11 cellular contexts compared by ENCODE assay signal in the genomic region with DNA sequence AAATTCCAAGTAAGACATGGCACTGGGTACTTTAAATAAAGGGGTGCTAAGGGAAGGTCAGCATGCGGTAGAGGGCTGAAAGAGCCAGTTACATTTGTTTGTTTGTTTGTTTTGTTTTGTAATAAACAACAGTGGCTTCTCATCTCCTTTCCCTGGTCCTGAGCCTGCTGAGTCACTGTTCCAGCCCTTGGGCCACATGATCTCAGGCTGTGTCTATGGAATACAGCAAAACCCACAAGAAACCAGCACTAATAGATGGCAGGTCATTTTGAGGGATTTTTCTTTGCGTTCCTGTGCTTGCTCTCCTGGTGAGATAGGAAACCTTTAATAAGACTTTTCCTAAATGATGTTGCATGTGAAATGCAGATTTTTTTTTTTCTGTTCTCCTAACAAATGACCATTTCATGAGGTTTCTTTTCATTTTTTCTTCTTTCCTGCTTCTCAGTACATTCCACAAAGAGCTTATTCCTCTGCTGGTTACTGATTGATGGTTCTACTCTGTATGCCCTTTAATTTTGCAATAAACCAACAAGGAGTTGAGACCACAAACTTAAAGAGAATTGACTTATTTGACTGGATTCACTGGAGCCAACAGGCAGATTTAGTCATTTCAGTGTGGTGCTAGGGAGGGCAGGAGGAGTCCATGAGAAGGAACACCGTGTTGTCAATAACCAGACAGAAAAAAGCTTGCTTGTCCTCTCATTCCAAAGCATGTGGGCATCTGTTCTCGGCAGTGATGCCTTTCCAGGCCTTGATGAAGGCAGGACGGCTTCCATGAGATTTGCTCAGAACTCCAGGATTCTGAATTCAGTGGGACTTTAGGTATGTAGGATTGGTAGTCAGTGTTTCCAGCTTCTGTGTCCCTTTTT.
DNase-seq lines count a peak whose midpoint lies in the region; ATAC-seq and TF ChIP-seq lines count a peak whose summit lies in the region.
"Had no signal": no experiment of that assay in that cellular context is flagged by ENCODE, and none has a peak within 500 bp of the region (broad histone marks: within the 10 kb centered on the region; RNA-seq: fewer than 3 reads in every experiment).

No MANE protein-coding gene starts in this region.

- H3K27ac Mint-ChIP-seq in chondrocyte (ENCODE audit: unreplicated experiment), result peak overlapping the region; percentile 54
- peak overlapping the region; percentile 24 for H3K27ac Mint-ChIP-seq in neural progenitor cell
- H3K27ac Mint-ChIP-seq: activated CD4-positive, alpha-beta memory T cell treated with anti-CD3 and anti-CD28 coated beads, Interleukin-2, amount 10 ng/mL, durations not matched to agents 7 days and 5 days had no signal

- no peaks in the 10 kb centered on the region for H3K9me2 ChIP-seq in DOHH2 (replicated peaks; ENCODE audit: control insufficient read depth, low read length)

- H3K36me3 ChIP-seq in DOHH2 (ENCODE audit: control insufficient read depth, low read length), result peaks cover 14% of the 10 kb centered on the region
- no peaks in the 10 kb centered on the region for H3K36me3 ChIP-seq in MG63
- no peaks in the 10 kb centered on the region for H3K36me3 ChIP-seq in neural progenitor cell
- H3K36me3 ChIP-seq: right atrium auricular region, thoracic aorta had no signal

- H3K4me1 ChIP-seq in DOHH2 (ENCODE audit: control insufficient read depth, low read length) (peaks cover 99% of the 10 kb centered on the region), neural progenitor cell (peaks cover 23% of the 10 kb centered on the region)

- H3K4me1 Mint-ChIP-seq in chondrocyte (ENCODE audit: low read depth), result peaks cover 11% of the 10 kb centered on the region
- peaks cover 50% of the 10 kb centered on the region for H3K4me1 Mint-ChIP-seq in neural progenitor cell

- H3F3A ChIP-seq in DOHH2 (ENCODE audit: control insufficient read depth, insufficient read depth) (peaks cover 70% of the 10 kb centered on the region), neural progenitor cell (ENCODE audit: low read depth) (no peaks in the 10 kb centered on the region)

- no peaks in the 10 kb centered on the region for H3K9me3 ChIP-seq in DOHH2 (ENCODE audit: control insufficient read depth, insufficient read depth, low read length)
- H3K9me3 ChIP-seq in MG63, result no peaks in the 10 kb centered on the region
- H3K9me3 ChIP-seq in neural progenitor cell (ENCODE audit: low read depth), result no peaks in the 10 kb centered on the region
- H3K9me3 ChIP-seq: right atrium auricular region, thoracic aorta had no signal

- H3K79me2 ChIP-seq in DOHH2 (ENCODE audit: control insufficient read depth, low read length) (peaks cover 22% of the 10 kb centered on the region), neural progenitor cell (ENCODE audit: low read depth) (no peaks in the 10 kb centered on the region)

- TF ChIP-seq CTCF in DOHH2 (IDR thresholded peaks at IDR 0.05; ENCODE audit: low read depth, low read length, poor library complexity, severe bottlenecking) (no peak), chondrocyte (IDR thresholded peaks at IDR 0.05) (no peak), neural progenitor cell (IDR thresholded peaks at IDR 0.05) (no peak)

- H3K4me3 Mint-ChIP-seq in chondrocyte (ENCODE audit: unreplicated experiment) (no peak overlapping the region), neural progenitor cell (no peak overlapping the region)
- H3K4me3 Mint-ChIP-seq: activated CD4-positive, alpha-beta memory T cell treated with anti-CD3 and anti-CD28 coated beads, Interleukin-2, amount 10 ng/mL, durations not matched to agents 7 days and 5 days had no signal

- H3K36me3 Mint-ChIP-seq in chondrocyte (ENCODE audit: low read depth) (no peaks in the 10 kb centered on the region), neural progenitor cell (no peaks in the 10 kb centered on the region)

- no peak overlapping the region for H3K9ac ChIP-seq in neural progenitor cell

- H3K9me3 Mint-ChIP-seq in chondrocyte (ENCODE audit: low read depth) (no peaks in the 10 kb centered on the region), neural progenitor cell (no peaks in the 10 kb centered on the region)
- H3K9me3 Mint-ChIP-seq: activated CD4-positive, alpha-beta memory T cell treated with anti-CD3 and anti-CD28 coated beads, Interleukin-2, amount 10 ng/mL, durations not matched to agents 7 days and 5 days had no signal

- no peaks in the 10 kb centered on the region for H3K27me3 ChIP-seq in DOHH2 (ENCODE audit: control insufficient read depth, low read length)
- H3K27me3 ChIP-seq in MG63, result no peaks in the 10 kb centered on the region
- H3K27me3 ChIP-seq in neural progenitor cell, result no peaks in the 10 kb centered on the region
- H3K27me3 ChIP-seq: right atrium auricular region had no signal

- no peak overlapping the region for H2AFZ ChIP-seq in neural progenitor cell (replicated peaks)

- H3K4me3 ChIP-seq in DOHH2 (ENCODE audit: low read length) (peak overlapping the region; percentile 76), MG63 (no peak overlapping the region), neural progenitor cell (no peak overlapping the region)
- H3K4me3 ChIP-seq: right atrium auricular region, thoracic aorta had no signal

- H3K27me3 Mint-ChIP-seq in chondrocyte (ENCODE audit: low read depth) (no peaks in the 10 kb centered on the region), neural progenitor cell (ENCODE audit: insufficient read depth, low read depth) (peaks cover 2% of the 10 kb centered on the region)
- H3K27me3 Mint-ChIP-seq: activated CD4-positive, alpha-beta memory T cell treated with anti-CD3 and anti-CD28 coated beads, Interleukin-2, amount 10 ng/mL, durations not matched to agents 7 days and 5 days had no signal

- ATAC-seq in GM21526 (IDR thresholded peaks at IDR 0.05; ENCODE audit: low FRiP score, unreplicated experiment), result no peak

- H3K27ac ChIP-seq in DOHH2 (ENCODE audit: low read depth, low read length), result peak overlapping the region; percentile 99
- H3K27ac ChIP-seq in neural progenitor cell, result no peak overlapping the region
- H3K27ac ChIP-seq: right atrium auricular region had no signal

- H3K4me2 ChIP-seq in DOHH2 (ENCODE audit: low read length) (peak overlapping the region; percentile 94), neural progenitor cell (no peak overlapping the region)

- DNase-seq in MG63 (peak; percentile 52), chondrocyte (ENCODE audit: low spot score) (no peak), neural progenitor cell (ENCODE audit: low spot score) (no peak), activated gamma-delta T cell treated with Interleukin-2 at 50 U/mL for 16 hours (no peak)
- no peak for DNase-seq in activated naive CD4-positive, alpha-beta T cell treated with anti-CD3 and anti-CD28 coated beads, Interleukin-2, amount 50 U/mL, for 16 hours
- no peak for DNase-seq in activated CD4-positive, CD25-positive, alpha-beta regulatory T cell treated with anti-CD3 and anti-CD28 coated beads, Interleukin-2, amount 50 U/mL, for 72 hours
- DNase-seq: activated CD4-positive, alpha-beta memory T cell treated with anti-CD3 and anti-CD28 coated beads, Interleukin-2, amount 10 ng/mL, durations not matched to agents 7 days and 5 days had no signal

- H4K20me1 ChIP-seq in DOHH2 (ENCODE audit: control insufficient read depth, insufficient read depth, low read depth, low read length) (no peaks in the 10 kb centered on the region), neural progenitor cell (ENCODE audit: low read depth) (no peaks in the 10 kb centered on the region)
